ENCODE assay signal across 11 cellular contexts in the genomic region with DNA sequence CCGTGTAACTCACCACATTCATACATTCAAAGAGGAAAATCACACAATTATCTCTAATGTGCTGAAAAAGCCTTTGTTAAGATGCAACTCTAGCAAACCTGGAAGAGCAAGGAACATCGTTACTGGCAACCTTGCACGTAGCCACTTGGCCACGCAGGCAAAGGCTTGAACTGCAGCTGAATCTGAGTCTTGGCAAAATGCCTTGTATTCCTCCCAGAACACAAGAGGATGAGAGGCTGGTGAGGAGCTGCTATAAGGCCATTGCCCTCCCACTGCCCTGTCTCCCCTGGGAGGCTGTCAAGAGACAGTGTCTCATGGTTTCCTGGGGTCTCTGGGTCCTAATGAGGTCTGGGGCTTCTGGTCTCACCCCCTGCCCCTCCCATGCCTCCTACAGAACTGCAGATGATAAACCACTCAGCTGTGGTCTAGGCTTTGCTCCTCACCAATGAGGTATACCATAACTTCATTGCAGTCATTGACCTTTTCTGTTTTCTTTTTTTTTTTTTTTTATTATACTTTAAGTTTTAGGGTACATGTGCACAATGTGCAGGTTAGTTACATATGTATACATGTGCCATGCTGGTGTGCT.
A peak's percentile ranks its signal among the peaks of the same experiment; 100 is the strongest.
DNase-seq lines count a peak whose midpoint lies in the region; TF ChIP-seq lines count a peak whose summit lies in the region.
"Had no signal": no experiment of that assay in that cellular context is flagged by ENCODE, and none has a peak within 500 bp of the region (broad histone marks: within the 10 kb centered on the region; RNA-seq: fewer than 3 reads in every experiment).

No MANE protein-coding gene starts in this region.

- no peak overlapping the region for H3K27ac ChIP-seq in endodermal cell (ENCODE audit: low read depth, low read length)
- no peak overlapping the region for H3K27ac ChIP-seq in colonic mucosa

- no peaks in the 10 kb centered on the region for H3K36me3 Mint-ChIP-seq in endodermal cell (ENCODE audit: low read depth)
- no peaks in the 10 kb centered on the region for H3K36me3 Mint-ChIP-seq in activated T-cell treated with anti-CD3 and anti-CD28 coated beads, Interleukin-2, amount 50 U/mL, for 24 hours (ENCODE audit: low read depth)

- H3K9me3 Mint-ChIP-seq in endodermal cell = peaks cover 7% of the 10 kb centered on the region
- H3K9me3 Mint-ChIP-seq in activated T-cell treated with anti-CD3 and anti-CD28 coated beads, Interleukin-2, amount 50 U/mL, for 24 hours = no peaks in the 10 kb centered on the region
- H3K9me3 Mint-ChIP-seq: nephron had no signal

- no peak overlapping the region for H3K4me3 ChIP-seq in endodermal cell (ENCODE audit: low read length)
- no peak overlapping the region for H3K4me3 ChIP-seq in H7 (ENCODE audit: insufficient read depth, low read depth, low read length)
- no peak overlapping the region for H3K4me3 ChIP-seq in colonic mucosa

- H3K4me1 ChIP-seq in endodermal cell (ENCODE audit: control insufficient read depth, insufficient read depth, low read length) = no peaks in the 10 kb centered on the region
- no peaks in the 10 kb centered on the region for H3K4me1 ChIP-seq in colonic mucosa

- 89 to 91% methylated on average over 4 of the region's 4 CpGs for WGBS in endodermal cell (ENCODE audit: insufficient coverage in 1 of 2, insufficient read length in 1 of 2), 2 experiments

- H3K27me3 ChIP-seq in endodermal cell (ENCODE audit: control insufficient read depth, insufficient read depth, low read length, poor library complexity, severe bottlenecking) (no peaks in the 10 kb centered on the region), H7 (ENCODE audit: control insufficient read depth, insufficient read depth, low read length) (no peaks in the 10 kb centered on the region), colonic mucosa (no peaks in the 10 kb centered on the region)

- intact Hi-C loops in colonic mucosa (cut with DNase I) = no loop called here

- H3K27ac Mint-ChIP-seq in endodermal cell = no peak overlapping the region
- no peak overlapping the region for H3K27ac Mint-ChIP-seq in activated T-cell treated with anti-CD3 and anti-CD28 coated beads, Interleukin-2, amount 50 U/mL, for 24 hours
- H3K27ac Mint-ChIP-seq: nephron had no signal

- peak; percentile 46 for TF ChIP-seq CTCF in endodermal cell (conservative IDR thresholded peaks at IDR 0.05)
- no peak for TF ChIP-seq CTCF in colonic mucosa (IDR thresholded peaks at IDR 0.05)

- POLR2A ChIA-PET in HEK293T (lab: Yijun Ruan, JAX) = no interaction called here

- CTCF ChIA-PET in HEK293T (lab: Yijun Ruan, JAX) = interaction anchor here (1.1 kb wide), 1 partner anchor 11 kb away, joined by 3 read pairs; no protein-coding TSS in a partner anchor

- no peak overlapping the region for H3K9ac ChIP-seq in endodermal cell (ENCODE audit: extremely low read depth, low read length, poor library complexity, severe bottlenecking)
- no peak overlapping the region for H3K9ac ChIP-seq in colonic mucosa (ENCODE audit: low read depth in 2 of 2, low read length in 2 of 2)

- DNase-seq in A172 (ENCODE audit: low spot score) = peak; percentile 60
- DNase-seq in HEK293T (ENCODE audit: extremely low spot score) = peak; percentile 22
- DNase-seq in NCI-H748 (lab: John Stamatoyannopoulos, UW; ENCODE audit: unreplicated experiment) = peak; percentile 67
- no peak for DNase-seq in endodermal cell
- no peak for DNase-seq in stimulated activated naive CD4-positive, alpha-beta T cell treated with Interleukin-2 at 50 U/mL for 16 hours (lab: John Stamatoyannopoulos, UW)
- no peak for DNase-seq in activated T-cell treated with anti-CD3 and anti-CD28 coated beads, Interleukin-2, amount 50 U/mL, for 24 hours
- DNase-seq in H7 = no peak
- DNase-seq in colonic mucosa = no peak
- DNase-seq: activated CD4-positive, CD25-positive, alpha-beta regulatory T cell; activated gamma-delta T cell treated with Interleukin-2 at 50 U/mL for 16 hours had no signal

- H3K27me3 Mint-ChIP-seq in endodermal cell (ENCODE audit: insufficient read depth) = peaks cover 3% of the 10 kb centered on the region
- no peaks in the 10 kb centered on the region for H3K27me3 Mint-ChIP-seq in activated T-cell treated with anti-CD3 and anti-CD28 coated beads, Interleukin-2, amount 50 U/mL, for 24 hours

- peaks cover 4% of the 10 kb centered on the region for H3K4me1 Mint-ChIP-seq in endodermal cell
- H3K4me1 Mint-ChIP-seq in activated T-cell treated with anti-CD3 and anti-CD28 coated beads, Interleukin-2, amount 50 U/mL, for 24 hours (ENCODE audit: low read depth) = no peaks in the 10 kb centered on the region
- H3K4me1 Mint-ChIP-seq: nephron had no signal

- H3K36me3 ChIP-seq in endodermal cell (ENCODE audit: control insufficient read depth, insufficient read depth, low read length) (no peaks in the 10 kb centered on the region), H7 (replicated peaks; ENCODE audit: control insufficient read depth, insufficient read depth, low read length) (no peaks in the 10 kb centered on the region), colonic mucosa (no peaks in the 10 kb centered on the region)

- H3K9me3 ChIP-seq in endodermal cell (ENCODE audit: control insufficient read depth, low read length) (no peaks in the 10 kb centered on the region), colonic mucosa (no peaks in the 10 kb centered on the region)

- H3K4me3 Mint-ChIP-seq in endodermal cell = no peak overlapping the region
- H3K4me3 Mint-ChIP-seq in activated T-cell treated with anti-CD3 and anti-CD28 coated beads, Interleukin-2, amount 50 U/mL, for 24 hours = no peak overlapping the region
- H3K4me3 Mint-ChIP-seq: nephron had no signal

TF ChIP-seq in HEK293T, 16 proteins besides CTCF, POLR2A, EP300 and RAD21:
- TF ChIP-seq ARNT (IDR thresholded peaks at IDR 0.05) (no peak), L3MBTL2 (conservative IDR thresholded peaks at IDR 0.05) (no peak), FOXA1 (IDR thresholded peaks at IDR 0.05) (no peak), ELF4 (IDR thresholded peaks at IDR 0.05) (no peak), LEF1 (IDR thresholded peaks at IDR 0.05; ENCODE audit: borderline replicate concordance) (no peak), CTBP1 (IDR thresholded peaks at IDR 0.05; ENCODE audit: borderline replicate concordance) (no peak), FOXM1 (IDR thresholded peaks at IDR 0.05; ENCODE audit: borderline replicate concordance) (no peak), SUZ12 (IDR thresholded peaks at IDR 0.05) (no peak)

Comparison
In these comparisons a context has a peak if more than half of its experiments do, and no peak if none do; other contexts are left out.
1. DNase-seq: peak in A172 (single experiment), HEK293T (single experiment) and NCI-H748 (single experiment); none in endodermal cell (single experiment), stimulated activated naive CD4-positive, alpha-beta T cell treated with Interleukin-2 at 50 U/mL for 16 hours (single experiment), activated T-cell treated with anti-CD3 and anti-CD28 coated beads, Interleukin-2, amount 50 U/mL, for 24 hours (single experiment), H7 (single experiment) and colonic mucosa (single experiment).